Comparison of ENCODE assay signal across 1 cellular context in the genomic region with DNA sequence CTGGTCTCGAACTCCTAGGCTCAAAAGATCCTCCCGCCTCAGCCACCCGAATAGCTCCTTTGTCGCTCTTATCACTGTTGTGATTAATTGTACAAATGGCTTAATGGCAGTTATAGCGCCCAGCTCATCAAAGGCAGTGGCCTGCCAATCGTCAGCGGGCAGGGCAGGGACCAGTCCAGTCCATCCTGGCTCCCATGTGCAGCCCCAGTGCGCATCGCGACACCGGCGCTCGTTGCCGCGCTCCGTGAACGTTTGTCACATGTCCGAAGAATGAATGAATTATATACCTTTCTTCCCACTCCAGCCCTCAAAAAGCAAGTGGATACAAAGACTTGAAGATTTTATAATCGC.
TF ChIP-seq lines count a peak whose summit lies in the region.

No MANE protein-coding gene starts in this region.

TF ChIP-seq in GM12878, 131 proteins besides CTCF, POLR2A, EP300 and RAD21:
- TF ChIP-seq MTA3 (IDR thresholded peaks at IDR 0.05; ENCODE audit: borderline replicate concordance, low read length) (0 out of 2 replicates have a peak, but pooled peaks have one; percentile 46), MLLT1 (IDR thresholded peaks at IDR 0.05) (peak; percentile 55; the same call in 1 of the 2 replicates), REST (IDR thresholded peaks at IDR 0.05; ENCODE audit: low read depth, low read length) (no peak), NFIC (IDR thresholded peaks at IDR 0.05; ENCODE audit: low read depth, low read length) (peak; percentile 30; the same call in 1 of the 2 replicates), SIN3A (IDR thresholded peaks at IDR 0.05; ENCODE audit: low read depth, low read length) (peak; percentile 18; the same call in 1 of the 2 replicates), CREB1 (IDR thresholded peaks at IDR 0.05; ENCODE audit: low read depth) (0 out of 2 replicates have a peak, but pooled peaks have one; percentile 5), NBN (IDR thresholded peaks at IDR 0.05) (peak; percentile 85; the same call in 1 of the 2 replicates), RB1 (IDR thresholded peaks at IDR 0.05; ENCODE audit: borderline replicate concordance) (0 out of 2 replicates have a peak, but pooled peaks have one; percentile 19), FOXM1 (IDR thresholded peaks at IDR 0.05; ENCODE audit: low read depth, low read length) (no peak), CBFB (IDR thresholded peaks at IDR 0.05; ENCODE audit: low read depth) (no peak; the same call in 1 of the 2 replicates), LARP7 (IDR thresholded peaks at IDR 0.05) (peak; percentile 64; the same call in 1 of the 2 replicates), ZBTB33 (IDR thresholded peaks at IDR 0.05) (0 out of 2 replicates have a peak, but pooled peaks have one; percentile 5), POLR2AphosphoS5 (IDR thresholded peaks at IDR 0.05; ENCODE audit: low read length) (no peak), HDAC6 (IDR thresholded peaks at IDR 0.05; ENCODE audit: unreplicated experiment) (no peak)
- TF ChIP-seq, protein P1, sequence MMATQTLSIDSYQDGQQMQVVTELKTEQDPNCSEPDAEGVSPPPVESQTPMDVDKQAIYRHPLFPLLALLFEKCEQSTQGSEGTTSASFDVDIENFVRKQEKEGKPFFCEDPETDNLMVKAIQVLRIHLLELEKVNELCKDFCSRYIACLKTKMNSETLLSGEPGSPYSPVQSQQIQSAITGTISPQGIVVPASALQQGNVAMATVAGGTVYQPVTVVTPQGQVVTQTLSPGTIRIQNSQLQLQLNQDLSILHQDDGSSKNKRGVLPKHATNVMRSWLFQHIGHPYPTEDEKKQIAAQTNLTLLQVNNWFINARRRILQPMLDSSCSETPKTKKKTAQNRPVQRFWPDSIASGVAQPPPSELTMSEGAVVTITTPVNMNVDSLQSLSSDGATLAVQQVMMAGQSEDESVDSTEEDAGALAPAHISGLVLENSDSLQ (IDR thresholded peaks at IDR 0.05), result no peak
